3 cellular contexts compared by ENCODE assay signal in the genomic region with DNA sequence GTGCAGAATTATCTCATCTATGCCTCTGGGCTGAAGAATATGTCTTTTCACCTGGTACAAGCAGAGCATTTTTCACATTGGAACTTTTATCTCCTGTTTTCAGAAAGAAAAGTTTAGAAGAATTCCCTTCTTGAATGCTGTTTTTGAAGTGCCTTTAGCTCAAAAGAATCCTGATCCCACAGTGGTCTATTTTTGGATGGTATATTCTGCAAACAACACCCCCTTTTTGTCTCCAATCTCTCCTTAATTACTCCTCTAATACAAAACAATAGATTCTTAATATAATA.
TF ChIP-seq lines count a peak whose summit lies in the region.

No MANE protein-coding gene starts in this region.

TF ChIP-seq in SK-N-SH, 30 proteins besides CTCF, POLR2A, EP300 and RAD21 (continued from another document):
- TF ChIP-seq, protein P1, sequence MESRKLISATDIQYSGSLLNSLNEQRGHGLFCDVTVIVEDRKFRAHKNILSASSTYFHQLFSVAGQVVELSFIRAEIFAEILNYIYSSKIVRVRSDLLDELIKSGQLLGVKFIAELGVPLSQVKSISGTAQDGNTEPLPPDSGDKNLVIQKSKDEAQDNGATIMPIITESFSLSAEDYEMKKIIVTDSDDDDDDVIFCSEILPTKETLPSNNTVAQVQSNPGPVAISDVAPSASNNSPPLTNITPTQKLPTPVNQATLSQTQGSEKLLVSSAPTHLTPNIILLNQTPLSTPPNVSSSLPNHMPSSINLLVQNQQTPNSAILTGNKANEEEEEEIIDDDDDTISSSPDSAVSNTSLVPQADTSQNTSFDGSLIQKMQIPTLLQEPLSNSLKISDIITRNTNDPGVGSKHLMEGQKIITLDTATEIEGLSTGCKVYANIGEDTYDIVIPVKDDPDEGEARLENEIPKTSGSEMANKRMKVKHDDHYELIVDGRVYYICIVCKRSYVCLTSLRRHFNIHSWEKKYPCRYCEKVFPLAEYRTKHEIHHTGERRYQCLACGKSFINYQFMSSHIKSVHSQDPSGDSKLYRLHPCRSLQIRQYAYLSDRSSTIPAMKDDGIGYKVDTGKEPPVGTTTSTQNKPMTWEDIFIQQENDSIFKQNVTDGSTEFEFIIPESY (IDR thresholded peaks at IDR 0.05; ENCODE audit: borderline replicate concordance, low read depth), result no peak
- TF ChIP-seq RXRA (IDR thresholded peaks at IDR 0.05; ENCODE audit: borderline replicate concordance, low read depth) (no peak), USF1 (IDR thresholded peaks at IDR 0.05; ENCODE audit: borderline replicate concordance, low read depth) (no peak), FOSL2 (IDR thresholded peaks at IDR 0.05; ENCODE audit: borderline replicate concordance, low read depth) (no peak), USF2 (IDR thresholded peaks at IDR 0.05; ENCODE audit: borderline replicate concordance, low read depth, low read length) (no peak), RFX5 (IDR thresholded peaks at IDR 0.05; ENCODE audit: low read length) (no peak), NFIC (IDR thresholded peaks at IDR 0.05; ENCODE audit: borderline replicate concordance) (no peak), POLR2AphosphoS5 (IDR thresholded peaks at IDR 0.05; ENCODE audit: low read depth, low read length) (no peak), YY1 (IDR thresholded peaks at IDR 0.05; ENCODE audit: low read depth) (no peak), SIN3A (IDR thresholded peaks at IDR 0.05; ENCODE audit: borderline replicate concordance, low read depth, low read length) (no peak), TCF12 (IDR thresholded peaks at IDR 0.05) (no peak), CHD2 (IDR thresholded peaks at IDR 0.05; ENCODE audit: low read length, partially characterized antibody) (no peak)
- TF ChIP-seq, protein P2, sequence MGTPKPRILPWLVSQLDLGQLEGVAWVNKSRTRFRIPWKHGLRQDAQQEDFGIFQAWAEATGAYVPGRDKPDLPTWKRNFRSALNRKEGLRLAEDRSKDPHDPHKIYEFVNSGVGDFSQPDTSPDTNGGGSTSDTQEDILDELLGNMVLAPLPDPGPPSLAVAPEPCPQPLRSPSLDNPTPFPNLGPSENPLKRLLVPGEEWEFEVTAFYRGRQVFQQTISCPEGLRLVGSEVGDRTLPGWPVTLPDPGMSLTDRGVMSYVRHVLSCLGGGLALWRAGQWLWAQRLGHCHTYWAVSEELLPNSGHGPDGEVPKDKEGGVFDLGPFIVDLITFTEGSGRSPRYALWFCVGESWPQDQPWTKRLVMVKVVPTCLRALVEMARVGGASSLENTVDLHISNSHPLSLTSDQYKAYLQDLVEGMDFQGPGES (IDR thresholded peaks at IDR 0.05; ENCODE audit: low read depth, low read length), result no peak
- TF ChIP-seq, protein P3, sequence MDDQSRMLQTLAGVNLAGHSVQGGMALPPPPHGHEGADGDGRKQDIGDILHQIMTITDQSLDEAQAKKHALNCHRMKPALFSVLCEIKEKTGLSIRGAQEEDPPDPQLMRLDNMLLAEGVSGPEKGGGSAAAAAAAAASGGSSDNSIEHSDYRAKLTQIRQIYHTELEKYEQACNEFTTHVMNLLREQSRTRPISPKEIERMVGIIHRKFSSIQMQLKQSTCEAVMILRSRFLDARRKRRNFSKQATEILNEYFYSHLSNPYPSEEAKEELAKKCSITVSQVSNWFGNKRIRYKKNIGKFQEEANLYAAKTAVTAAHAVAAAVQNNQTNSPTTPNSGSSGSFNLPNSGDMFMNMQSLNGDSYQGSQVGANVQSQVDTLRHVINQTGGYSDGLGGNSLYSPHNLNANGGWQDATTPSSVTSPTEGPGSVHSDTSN (IDR thresholded peaks at IDR 0.05), result no peak

TF ChIP-seq in SK-N-SH treated with all-trans-retinoic acid at 6 μM for 48 hours, 23 proteins besides CTCF, POLR2A, EP300 and RAD21 (continued from another document):
- TF ChIP-seq ARNTL (CRISPR knock-in tag; IDR thresholded peaks at IDR 0.05; ENCODE audit: borderline replicate concordance, low read depth), result no peak
- no peak for TF ChIP-seq OSR1 (CRISPR knock-in tag; IDR thresholded peaks at IDR 0.05)
- no peak for TF ChIP-seq PATZ1 (CRISPR knock-in tag; IDR thresholded peaks at IDR 0.05; ENCODE audit: borderline replicate concordance)
- no peak for TF ChIP-seq TCF4 (CRISPR knock-in tag; IDR thresholded peaks at IDR 0.05; ENCODE audit: borderline replicate concordance)
- no peak for TF ChIP-seq TSHZ2 (CRISPR knock-in tag; IDR thresholded peaks at IDR 0.05)
- TF ChIP-seq ZNF70 (CRISPR knock-in tag; IDR thresholded peaks at IDR 0.05), result no peak
- TF ChIP-seq RARB (CRISPR knock-in tag; IDR thresholded peaks at IDR 0.05), result no peak
- no peak for TF ChIP-seq ZNF8 (CRISPR knock-in tag; IDR thresholded peaks at IDR 0.05)
- no peak for TF ChIP-seq ESRRG (CRISPR knock-in tag; IDR thresholded peaks at IDR 0.05)
- TF ChIP-seq ZFP3 (CRISPR knock-in tag; IDR thresholded peaks at IDR 0.05), result no peak
- TF ChIP-seq POU6F1 (CRISPR knock-in tag; IDR thresholded peaks at IDR 0.05; ENCODE audit: borderline replicate concordance, low read depth), result no peak

TF ChIP-seq in WTC11, 78 proteins besides CTCF, POLR2A, EP300 and RAD21 (continued from another document):
- no peak for TF ChIP-seq CDX4 (CRISPR knock-in tag; IDR thresholded peaks at IDR 0.05; ENCODE audit: borderline replicate concordance)
- TF ChIP-seq ZNF425 (CRISPR knock-in tag; conservative IDR thresholded peaks at IDR 0.05), result no peak
- no peak for TF ChIP-seq HMGA2 (CRISPR knock-in tag; IDR thresholded peaks at IDR 0.05)
- TF ChIP-seq ZNF232 (CRISPR knock-in tag; IDR thresholded peaks at IDR 0.05), result no peak
- TF ChIP-seq GRHL2 (CRISPR knock-in tag; IDR thresholded peaks at IDR 0.05; ENCODE audit: insufficient replicate concordance, severe bottlenecking), result no peak
- TF ChIP-seq, protein P4, sequence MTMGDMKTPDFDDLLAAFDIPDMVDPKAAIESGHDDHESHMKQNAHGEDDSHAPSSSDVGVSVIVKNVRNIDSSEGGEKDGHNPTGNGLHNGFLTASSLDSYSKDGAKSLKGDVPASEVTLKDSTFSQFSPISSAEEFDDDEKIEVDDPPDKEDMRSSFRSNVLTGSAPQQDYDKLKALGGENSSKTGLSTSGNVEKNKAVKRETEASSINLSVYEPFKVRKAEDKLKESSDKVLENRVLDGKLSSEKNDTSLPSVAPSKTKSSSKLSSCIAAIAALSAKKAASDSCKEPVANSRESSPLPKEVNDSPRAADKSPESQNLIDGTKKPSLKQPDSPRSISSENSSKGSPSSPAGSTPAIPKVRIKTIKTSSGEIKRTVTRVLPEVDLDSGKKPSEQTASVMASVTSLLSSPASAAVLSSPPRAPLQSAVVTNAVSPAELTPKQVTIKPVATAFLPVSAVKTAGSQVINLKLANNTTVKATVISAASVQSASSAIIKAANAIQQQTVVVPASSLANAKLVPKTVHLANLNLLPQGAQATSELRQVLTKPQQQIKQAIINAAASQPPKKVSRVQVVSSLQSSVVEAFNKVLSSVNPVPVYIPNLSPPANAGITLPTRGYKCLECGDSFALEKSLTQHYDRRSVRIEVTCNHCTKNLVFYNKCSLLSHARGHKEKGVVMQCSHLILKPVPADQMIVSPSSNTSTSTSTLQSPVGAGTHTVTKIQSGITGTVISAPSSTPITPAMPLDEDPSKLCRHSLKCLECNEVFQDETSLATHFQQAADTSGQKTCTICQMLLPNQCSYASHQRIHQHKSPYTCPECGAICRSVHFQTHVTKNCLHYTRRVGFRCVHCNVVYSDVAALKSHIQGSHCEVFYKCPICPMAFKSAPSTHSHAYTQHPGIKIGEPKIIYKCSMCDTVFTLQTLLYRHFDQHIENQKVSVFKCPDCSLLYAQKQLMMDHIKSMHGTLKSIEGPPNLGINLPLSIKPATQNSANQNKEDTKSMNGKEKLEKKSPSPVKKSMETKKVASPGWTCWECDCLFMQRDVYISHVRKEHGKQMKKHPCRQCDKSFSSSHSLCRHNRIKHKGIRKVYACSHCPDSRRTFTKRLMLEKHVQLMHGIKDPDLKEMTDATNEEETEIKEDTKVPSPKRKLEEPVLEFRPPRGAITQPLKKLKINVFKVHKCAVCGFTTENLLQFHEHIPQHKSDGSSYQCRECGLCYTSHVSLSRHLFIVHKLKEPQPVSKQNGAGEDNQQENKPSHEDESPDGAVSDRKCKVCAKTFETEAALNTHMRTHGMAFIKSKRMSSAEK (CRISPR knock-in tag; IDR thresholded peaks at IDR 0.05; ENCODE audit: borderline replicate concordance), result no peak
- TF ChIP-seq E2F5 (CRISPR knock-in tag; IDR thresholded peaks at IDR 0.05), result no peak
- TF ChIP-seq ZNF317 (CRISPR knock-in tag; IDR thresholded peaks at IDR 0.05; ENCODE audit: borderline replicate concordance, low read depth), result no peak
- TF ChIP-seq, protein P5, sequence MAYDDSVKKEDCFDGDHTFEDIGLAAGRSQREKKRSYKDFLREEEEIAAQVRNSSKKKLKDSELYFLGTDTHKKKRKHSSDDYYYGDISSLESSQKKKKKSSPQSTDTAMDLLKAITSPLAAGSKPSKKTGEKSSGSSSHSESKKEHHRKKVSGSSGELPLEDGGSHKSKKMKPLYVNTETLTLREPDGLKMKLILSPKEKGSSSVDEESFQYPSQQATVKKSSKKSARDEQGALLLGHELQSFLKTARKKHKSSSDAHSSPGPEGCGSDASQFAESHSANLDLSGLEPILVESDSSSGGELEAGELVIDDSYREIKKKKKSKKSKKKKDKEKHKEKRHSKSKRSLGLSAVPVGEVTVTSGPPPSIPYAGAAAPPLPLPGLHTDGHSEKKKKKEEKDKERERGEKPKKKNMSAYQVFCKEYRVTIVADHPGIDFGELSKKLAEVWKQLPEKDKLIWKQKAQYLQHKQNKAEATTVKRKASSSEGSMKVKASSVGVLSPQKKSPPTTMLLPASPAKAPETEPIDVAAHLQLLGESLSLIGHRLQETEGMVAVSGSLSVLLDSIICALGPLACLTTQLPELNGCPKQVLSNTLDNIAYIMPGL (CRISPR knock-in tag; IDR thresholded peaks at IDR 0.05), result no peak
